In the genomic region with DNA sequence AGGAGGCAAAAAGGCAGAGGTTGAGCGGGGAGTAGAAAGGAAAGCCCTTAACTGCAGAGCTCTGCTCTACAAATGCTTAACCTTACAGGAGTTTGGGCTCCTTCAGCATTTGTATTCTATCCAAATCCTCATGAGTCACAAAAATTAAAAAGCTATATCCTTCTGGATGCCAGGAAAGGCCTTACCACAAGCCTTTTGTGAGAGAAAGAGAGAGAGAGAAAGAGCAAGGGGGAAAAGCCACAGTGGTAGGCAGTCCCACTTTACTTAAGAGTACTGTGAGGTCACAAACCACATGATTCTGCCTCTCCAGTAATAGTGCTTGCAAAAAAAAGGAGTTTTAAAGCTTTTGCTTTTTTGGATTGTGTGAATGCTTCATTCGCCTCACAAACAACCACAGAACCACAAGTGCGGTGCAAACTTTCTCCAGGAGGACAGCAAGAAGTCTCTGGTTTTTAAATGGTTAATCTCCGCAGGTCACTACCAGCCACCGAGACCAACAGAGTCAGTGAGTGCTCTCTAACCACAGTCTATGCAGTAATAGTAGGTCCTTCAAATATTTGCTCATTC, we compare ENCODE assay signal across 1 cellular context.
TF ChIP-seq lines count a peak whose summit lies in the region.

TSS of gene RUNX2 (plus strand) at position 375 of the 567 bp plus-strand sequence. CDS start 397 bp downstream, outside the sequence.

TF ChIP-seq in H1, 55 proteins besides CTCF, POLR2A, EP300 and RAD21 (continued from another document):
- TF ChIP-seq SRF (IDR thresholded peaks at IDR 0.05; ENCODE audit: low read depth, low read length) (no peak), SUZ12 (IDR thresholded peaks at IDR 0.05; ENCODE audit: low read length) (no peak), NANOG (IDR thresholded peaks at IDR 0.05; ENCODE audit: insufficient read depth, low read depth, low read length, poor library complexity, severe bottlenecking) (no peak), KDM5A (IDR thresholded peaks at IDR 0.05; ENCODE audit: low read length) (no peak), CREB1 (IDR thresholded peaks at IDR 0.05) (no peak), CHD2 (IDR thresholded peaks at IDR 0.05; ENCODE audit: low read length) (no peak), ATF2 (IDR thresholded peaks at IDR 0.05; ENCODE audit: low read length) (no peak), CHD1 (IDR thresholded peaks at IDR 0.05; ENCODE audit: low read depth, low read length) (no peak), BACH1 (IDR thresholded peaks at IDR 0.05; ENCODE audit: low read length) (no peak), HDAC6 (IDR thresholded peaks at IDR 0.05; ENCODE audit: low read depth, low read length) (no peak)
